Comparison of ENCODE assay signal across 10 cellular contexts in genomic region chr9:78304357-78304756, GRCh38.
"Had no signal": no experiment of that assay in that cellular context is flagged by ENCODE, and none has a peak within 500 bp of the region (broad histone marks: within the 10 kb centered on the region; RNA-seq: fewer than 3 reads in every experiment).

No MANE protein-coding gene starts in this region.

- H3K27ac Mint-ChIP-seq: dendritic cell treated with granulocyte-macrophage colony-stimulating factor and Interleukin-4, amounts not matched to agents 40 ng/mL and 50 ng/mL, for 4 days; nephron progenitor cell had no signal

- ATAC-seq: left cardiac atrium; left ventricle myocardium superior; naive thymus-derived CD4-positive, alpha-beta T cell had no signal

- H3K9me3 Mint-ChIP-seq: dendritic cell treated with granulocyte-macrophage colony-stimulating factor and Interleukin-4, amounts not matched to agents 40 ng/mL and 50 ng/mL, for 4 days; naive thymus-derived CD4-positive, alpha-beta T cell; nephron progenitor cell had no signal

- H3K4me3 Mint-ChIP-seq: dendritic cell treated with granulocyte-macrophage colony-stimulating factor and Interleukin-4, amounts not matched to agents 40 ng/mL and 50 ng/mL, for 4 days; naive thymus-derived CD4-positive, alpha-beta T cell; nephron progenitor cell had no signal

- DNase-seq: foreskin melanocyte; kidney; left cardiac atrium; left ventricle myocardium superior; naive thymus-derived CD4-positive, alpha-beta T cell; nephron progenitor cell; stimulated activated CD4-positive, alpha-beta T cell treated with anti-CD3 and anti-CD28 coated beads, Interleukin-2, amount 100 ng/mL, for 48 hours; stimulated activated naive CD4-positive, alpha-beta T cell treated with Interleukin-2 at 50 U/mL for 16 hours; trophoblast cell had no signal

- H3K27me3 Mint-ChIP-seq: naive thymus-derived CD4-positive, alpha-beta T cell had no signal
